In genomic region chr1:69567847-69568434, GRCh38 we compare ENCODE assay signal across 8 cellular contexts. TPM values are rescaled to one million over a fixed set of nuclear protein-coding genes. Genes with fewer than 3 reads are reported as not detected.
DNase-seq lines count a peak whose midpoint lies in the region; ATAC-seq and TF ChIP-seq lines count a peak whose summit lies in the region.

Gene LRRC7 (plus strand): TSS chr1:69567922. CDS start chr1:69568640, 718 bp downstream.

- TF ChIP-seq CTCF in heart right ventricle (IDR thresholded peaks at IDR 0.05) (no peak), parathyroid adenoma (IDR thresholded peaks at IDR 0.05) (no peak)

- no peak within 1 kb of the TSS for H3K9ac ChIP-seq in parathyroid adenoma

- 1% methylated on average over 46 to 57 of the region's 57 CpGs for WGBS in heart right ventricle, 2 donors

- intact Hi-C loops in activated CD4-positive, alpha-beta T cell treated with anti-CD3 and anti-CD28 coated beads for 36 hours (cut with DNase I, micrococcal nuclease), result no loop called here
- intact Hi-C loops in heart right ventricle (cut with DNase I), result no loop called here

- ATAC-seq in activated CD4-positive, alpha-beta T cell treated with anti-CD3 and anti-CD28 coated beads for 36 hours, result no peak
- ATAC-seq in activated naive CD8-positive, alpha-beta T cell treated with anti-CD3 and anti-CD28 coated beads, Interleukin-2, amount 10 ng/mL, durations not matched to agents 7 days and 5 days (ENCODE audit: low read depth), result peak; percentile 35
- ATAC-seq in heart right ventricle, result peak in 4 of 8 donors; percentile 25 to 53 (median 38)
- no peak for ATAC-seq in GM21737 (IDR thresholded peaks at IDR 0.05; ENCODE audit: unreplicated experiment)
- ATAC-seq in HG02763 (IDR thresholded peaks at IDR 0.05; ENCODE audit: unreplicated experiment), result no peak

- H3K27me3 ChIP-seq in heart right ventricle (peaks cover 6 to 68% (median 52%) of the 10 kb centered on the region in 7 donors), parathyroid adenoma (ENCODE audit: control insufficient read depth, insufficient read depth, low read length) (peaks cover 11% of the 10 kb centered on the region)

- peak within 1 kb of the TSS; percentile 27 to 59 (median 52) for H3K4me3 ChIP-seq in heart right ventricle
- H3K4me3 ChIP-seq in parathyroid adenoma (ENCODE audit: low read depth, low read length), result peak within 1 kb of the TSS; percentile 46

- H3K9me3 ChIP-seq in heart right ventricle (peaks cover 0 to 7% (median 0%) of the 10 kb centered on the region in 11 donors), parathyroid adenoma (ENCODE audit: control insufficient read depth, low read length) (no peaks in the 10 kb centered on the region)

- CTCF ChIA-PET in activated CD4-positive, alpha-beta T cell treated with anti-CD3 and anti-CD28 coated beads for 36 hours (lab: Charles Lee), result no interaction called here

- POLR2A ChIA-PET in activated CD4-positive, alpha-beta T cell treated with anti-CD3 and anti-CD28 coated beads for 36 hours (lab: Charles Lee), result no interaction called here
- POLR2A ChIA-PET in activated naive CD8-positive, alpha-beta T cell treated with anti-CD3 and anti-CD28 coated beads, Interleukin-2, amount 10 ng/mL, durations not matched to agents 7 days and 5 days (lab: Charles Lee), result no interaction called here

- H3K27me3 Mint-ChIP-seq in activated CD4-positive, alpha-beta T cell treated with anti-CD3 and anti-CD28 coated beads for 36 hours, result peaks cover 37% of the 10 kb centered on the region
- H3K27me3 Mint-ChIP-seq in activated naive CD8-positive, alpha-beta T cell treated with anti-CD3 and anti-CD28 coated beads, Interleukin-2, amount 10 ng/mL, durations not matched to agents 7 days and 5 days, result peaks cover 38% of the 10 kb centered on the region

- peak; percentile 11 for DNase-seq in activated CD4-positive, alpha-beta T cell treated with anti-CD3 and anti-CD28 coated beads for 36 hours
- DNase-seq in activated CD4-positive, alpha-beta T cell treated with anti-CD3 and anti-CD28 coated beads, Interleukin-2, amount 50 U/mL, for 4 hours, result no peak
- peak; percentile 46 for DNase-seq in NCI-H128 (lab: John Stamatoyannopoulos, UW; ENCODE audit: unreplicated experiment)
- DNase-seq in activated naive CD8-positive, alpha-beta T cell treated with anti-CD3 and anti-CD28 coated beads, Interleukin-2, amount 10 ng/mL, durations not matched to agents 7 days and 5 days, result peak; percentile 29
- peak in 1 of 2 donors; percentile 14 for DNase-seq in heart right ventricle

- peak within 1 kb of the TSS; percentile 72 for H3K4me2 ChIP-seq in parathyroid adenoma (ENCODE audit: low read length)

- no peak within 1 kb of the TSS for H2AFZ ChIP-seq in parathyroid adenoma

- peak within 1 kb of the TSS in 1 of 10 donors; percentile 29 for H3K27ac ChIP-seq in heart right ventricle
- H3K27ac ChIP-seq in parathyroid adenoma, result no peak within 1 kb of the TSS

- H3K36me3 ChIP-seq in heart right ventricle (no peaks in the 10 kb centered on the region), parathyroid adenoma (ENCODE audit: control insufficient read depth, insufficient read depth, low read length) (no peaks in the 10 kb centered on the region)

- peaks cover 2% of the 10 kb centered on the region for H3K9me3 Mint-ChIP-seq in activated CD4-positive, alpha-beta T cell treated with anti-CD3 and anti-CD28 coated beads for 36 hours (ENCODE audit: low read depth)
- no peaks in the 10 kb centered on the region for H3K9me3 Mint-ChIP-seq in activated naive CD8-positive, alpha-beta T cell treated with anti-CD3 and anti-CD28 coated beads, Interleukin-2, amount 10 ng/mL, durations not matched to agents 7 days and 5 days

- peaks cover 11% of the 10 kb centered on the region for H3K4me1 Mint-ChIP-seq in activated CD4-positive, alpha-beta T cell treated with anti-CD3 and anti-CD28 coated beads for 36 hours
- H3K4me1 Mint-ChIP-seq in activated naive CD8-positive, alpha-beta T cell treated with anti-CD3 and anti-CD28 coated beads, Interleukin-2, amount 10 ng/mL, durations not matched to agents 7 days and 5 days, result peaks cover 4% of the 10 kb centered on the region

- H3K79me2 ChIP-seq in parathyroid adenoma, result no peaks in the 10 kb centered on the region

- no peaks in the 10 kb centered on the region for H3K36me3 Mint-ChIP-seq in activated CD4-positive, alpha-beta T cell treated with anti-CD3 and anti-CD28 coated beads for 36 hours (ENCODE audit: low read depth)
- no peaks in the 10 kb centered on the region for H3K36me3 Mint-ChIP-seq in activated naive CD8-positive, alpha-beta T cell treated with anti-CD3 and anti-CD28 coated beads, Interleukin-2, amount 10 ng/mL, durations not matched to agents 7 days and 5 days

- peaks cover 0 to 16% (median 11%) of the 10 kb centered on the region in 9 donors for H3K4me1 ChIP-seq in heart right ventricle
- H3K4me1 ChIP-seq in parathyroid adenoma, result no peaks in the 10 kb centered on the region

- peak within 1 kb of the TSS; percentile 17 for H3K4me3 Mint-ChIP-seq in activated CD4-positive, alpha-beta T cell treated with anti-CD3 and anti-CD28 coated beads for 36 hours
- peak within 1 kb of the TSS; percentile 62 for H3K4me3 Mint-ChIP-seq in activated naive CD8-positive, alpha-beta T cell treated with anti-CD3 and anti-CD28 coated beads, Interleukin-2, amount 10 ng/mL, durations not matched to agents 7 days and 5 days

- H3K27ac Mint-ChIP-seq in activated CD4-positive, alpha-beta T cell treated with anti-CD3 and anti-CD28 coated beads for 36 hours, result no peak within 1 kb of the TSS
- H3K27ac Mint-ChIP-seq in activated naive CD8-positive, alpha-beta T cell treated with anti-CD3 and anti-CD28 coated beads, Interleukin-2, amount 10 ng/mL, durations not matched to agents 7 days and 5 days, result peak within 1 kb of the TSS; percentile 11

RNA-seq across cellular contexts. Expression of gene LRRC7, which starts in this region (rescaled TPM):
- not detected for total RNA-seq in activated CD4-positive, alpha-beta T cell treated with anti-CD3 and anti-CD28 coated beads for 36 hours
- total RNA-seq in activated naive CD8-positive, alpha-beta T cell treated with anti-CD3 and anti-CD28 coated beads, Interleukin-2, amount 10 ng/mL, durations not matched to agents 7 days and 5 days, result not detected
- 1 to 10 TPM in 3 of 10 donors, under 1 TPM in 7; 0.08 to 2.1 (median 0.59) TPM for total RNA-seq in heart right ventricle
- polyA plus RNA-seq in heart right ventricle, result under 1 TPM; 0.03 to 0.88 TPM

Comparison
In these comparisons a context has a peak if more than half of its experiments do, and no peak if none do; other contexts are left out.
1. Peak in DNase-seq in activated CD4-positive, alpha-beta T cell treated with anti-CD3 and anti-CD28 coated beads for 36 hours; RNA of the gene not detected or under 1 TPM.
2. Peak in DNase-seq and ATAC-seq in activated naive CD8-positive, alpha-beta T cell treated with anti-CD3 and anti-CD28 coated beads, Interleukin-2, amount 10 ng/mL, durations not matched to agents 7 days and 5 days; RNA of the gene not detected or under 1 TPM.